In the genomic region with DNA sequence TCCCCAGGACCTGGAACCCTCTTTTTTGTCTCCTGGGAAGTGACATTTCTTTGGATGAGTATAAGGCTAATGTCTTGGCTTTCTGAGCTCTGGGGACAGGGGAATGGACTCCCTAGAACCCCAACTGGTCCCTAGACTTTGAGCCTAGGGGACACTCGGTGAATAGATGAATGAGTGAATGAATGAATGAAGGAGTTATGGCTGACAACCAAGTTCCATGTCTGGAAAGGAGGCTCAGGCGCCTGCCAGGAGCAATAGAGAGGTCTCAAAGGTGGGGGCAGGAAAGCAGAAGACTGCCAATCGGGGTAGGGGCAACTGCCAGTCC, we compare ENCODE assay signal across 9 cellular contexts. TPM values are rescaled to one million over a fixed set of nuclear protein-coding genes. Genes with fewer than 3 reads are reported as not detected.
DNase-seq lines count a peak whose midpoint lies in the region; FAIRE-seq and TF ChIP-seq lines count a peak whose summit lies in the region.
"Had no signal": no experiment of that assay in that cellular context is flagged by ENCODE, and none has a peak within 500 bp of the region (broad histone marks: within the 10 kb centered on the region; RNA-seq: fewer than 3 reads in every experiment).

No MANE protein-coding gene starts in this region.

- TF ChIP-seq POLR2A in Peyer's patch (IDR thresholded peaks at IDR 0.05): no peak

- H3K79me2 ChIP-seq in parathyroid adenoma: no peaks in the 10 kb centered on the region

- H3K27me3 ChIP-seq in Caco-2 (replicated peaks; ENCODE audit: control insufficient read depth, insufficient read depth, low read length) (no peaks in the 10 kb centered on the region), Peyer's patch (no peaks in the 10 kb centered on the region), esophagus (ENCODE audit: control insufficient read depth in 1 of 2, insufficient read depth in 2 of 2, low read length in 2 of 2) (no peaks in the 10 kb centered on the region), parathyroid adenoma (ENCODE audit: control insufficient read depth, insufficient read depth, low read length) (no peaks in the 10 kb centered on the region)

- in situ Hi-C loops in G401 (cut with HindIII; ENCODE audit: low sequenced_read_pairs): no loop called here

- TF ChIP-seq CTCF in Caco-2 (IDR thresholded peaks at IDR 0.05; ENCODE audit: insufficient read depth in 1 of 2, low read depth in 1 of 2, low read length in 1 of 2, severe bottlenecking in 1 of 2, unreplicated experiment in 1 of 2) (no peak), Peyer's patch (IDR thresholded peaks at IDR 0.05) (no peak), parathyroid adenoma (IDR thresholded peaks at IDR 0.05) (no peak)

- no peaks in the 10 kb centered on the region; the same call in 1 of the 2 replicates for H3K36me3 ChIP-seq in Caco-2 (ENCODE audit: control insufficient read depth, insufficient read depth, low read length)
- H3K36me3 ChIP-seq in Peyer's patch: peaks cover 0 to 8% (median 0%) of the 10 kb centered on the region in 3 donors
- no peaks in the 10 kb centered on the region for H3K36me3 ChIP-seq in esophagus (ENCODE audit: control insufficient read depth in 2 of 2, insufficient read depth in 2 of 2, low read length in 1 of 2)
- no peaks in the 10 kb centered on the region for H3K36me3 ChIP-seq in parathyroid adenoma (ENCODE audit: control insufficient read depth, insufficient read depth, low read length)

- no peak for DNase-seq in Caco-2
- DNase-seq in Peyer's patch: no peak
- no peak for DNase-seq in HTR-8/SVneo (ENCODE audit: insufficient read length, low spot score)
- no peak for DNase-seq in G401 (ENCODE audit: low spot score)
- no peak for DNase-seq in DMS153 (lab: John Stamatoyannopoulos, UW)
- no peak for DNase-seq in D341Med (ENCODE audit: low spot score)

- intact Hi-C loops in Caco-2 (cut with micrococcal nuclease; ENCODE audit: unreplicated experiment): loop anchor here (5.0 kb wide), 1 partner anchor 48 kb away; no protein-coding TSS in a partner anchor

- CTCF ChIA-PET in Caco-2 (lab: Charles Lee): interaction anchor here (0.7 to 1.5 kb wide), 7 partner anchors 10 to 510 kb away, joined by 3 to 8 read pairs (median 3); no protein-coding TSS in a partner anchor

- POLR2A ChIA-PET in Caco-2 (lab: Charles Lee): interaction anchor here (0.6 kb wide), 1 partner anchor 390 kb away, joined by 8 read pairs; a partner anchor contains a TSS

- peaks cover 34% of the 10 kb centered on the region for H3K4me1 Mint-ChIP-seq in Caco-2 (ENCODE audit: low read depth, unreplicated experiment)

- H3K36me3 Mint-ChIP-seq in Caco-2 (ENCODE audit: insufficient read depth, unreplicated experiment): peaks cover 6% of the 10 kb centered on the region

- H3K27me3 Mint-ChIP-seq in Caco-2 (ENCODE audit: insufficient read depth, unreplicated experiment): no peaks in the 10 kb centered on the region

- TSS peak; percentile 50 for BruUV-seq in Caco-2 (replicated peaks; lab: Mats Ljungman, UMichigan)

- peak overlapping the region; percentile 81 for H3K4me2 ChIP-seq in parathyroid adenoma (ENCODE audit: low read length)

- FAIRE-seq in HTR-8/SVneo (lab: Jason Lieb, UNC): no peak
- FAIRE-seq: endometrium had no signal

- no peak overlapping the region for H3K9ac ChIP-seq in parathyroid adenoma

- 11 to 12% methylated on average over 3 of the region's 3 CpGs for WGBS in esophagus, 2 donors

- peak overlapping the region; percentile 91 for H3K4me3 Mint-ChIP-seq in Caco-2 (ENCODE audit: unreplicated experiment)

- H2AFZ ChIP-seq in parathyroid adenoma: peak overlapping the region; percentile 80

- H3K4me3 ChIP-seq in Caco-2 (ENCODE audit: low read depth, low read length) (peak overlapping the region; percentile 84), Peyer's patch (peak overlapping the region; percentile 77 to 99 (median 98)), esophagus (ENCODE audit: low read depth in 1 of 2, low read length in 2 of 2) (peak overlapping the region; percentile 92 to 96), parathyroid adenoma (ENCODE audit: low read depth, low read length) (peak overlapping the region; percentile 62)

- H3K9me3 ChIP-seq in Caco-2 (no peaks in the 10 kb centered on the region), Peyer's patch (no peaks in the 10 kb centered on the region), esophagus (ENCODE audit: control insufficient read depth in 2 of 2, insufficient read depth in 1 of 2, low read depth in 1 of 2, low read length in 1 of 2) (no peaks in the 10 kb centered on the region), parathyroid adenoma (ENCODE audit: control insufficient read depth, low read length) (no peaks in the 10 kb centered on the region)

- H3K27ac ChIP-seq in Peyer's patch (peak overlapping the region; percentile 86 to 98 (median 96)), esophagus (ENCODE audit: low read depth in 2 of 2, low read length in 1 of 2) (peak overlapping the region; percentile 91 to 93), parathyroid adenoma (peak overlapping the region; percentile 80)

- H3K4me1 ChIP-seq in Caco-2 (peaks cover 34% of the 10 kb centered on the region), Peyer's patch (peaks cover 6 to 55% (median 14%) of the 10 kb centered on the region in 4 donors), esophagus (ENCODE audit: control insufficient read depth in 2 of 2, insufficient read depth in 2 of 2, low read length in 1 of 2) (peaks cover 3 to 41% of the 10 kb centered on the region in 2 donors), parathyroid adenoma (peaks cover 34% of the 10 kb centered on the region)

- no peaks in the 10 kb centered on the region for H3K9me3 Mint-ChIP-seq in Caco-2 (ENCODE audit: unreplicated experiment)

- peak overlapping the region; percentile 76 for H3K27ac Mint-ChIP-seq in Caco-2 (ENCODE audit: unreplicated experiment)

RNA-seq across cellular contexts. Expression of a gene that starts 0.7 kb away (rescaled TPM):
- total RNA-seq in Caco-2 (2022): 30.9 and 31.5 TPM in 2 replicates
- total RNA-seq in Peyer's patch: 10 to 100 TPM; 36.3 to 73.1 (median 70.6) TPM
- polyA plus RNA-seq in esophagus: 10 to 100 TPM; 19.8 to 22.2 TPM
- total RNA-seq in G401 (2014; rRNA removed; shearing (Covaris generic)): 14.8 and 18.9 TPM in 2 replicates

RNA-seq across cellular contexts. Expression of a gene that starts 30.1 kb away (rescaled TPM):
- total RNA-seq in Caco-2 (2022) (33.1 and 35.7 TPM in 2 replicates), Peyer's patch (10 to 100 TPM in 3 of 4 donors, 1 to 10 TPM in 1; 9.0 to 19.8 (median 10.8) TPM)
- 10 to 100 TPM in 1 of 2 donors, 1 to 10 TPM in 1; 5.7 to 11.0 TPM for polyA plus RNA-seq in esophagus
- total RNA-seq in G401 (2014; rRNA removed; shearing (Covaris generic)): 13.6 and 15.0 TPM in 2 replicates
